Comparison of ENCODE assay signal across 1 cellular context in the genomic region with DNA sequence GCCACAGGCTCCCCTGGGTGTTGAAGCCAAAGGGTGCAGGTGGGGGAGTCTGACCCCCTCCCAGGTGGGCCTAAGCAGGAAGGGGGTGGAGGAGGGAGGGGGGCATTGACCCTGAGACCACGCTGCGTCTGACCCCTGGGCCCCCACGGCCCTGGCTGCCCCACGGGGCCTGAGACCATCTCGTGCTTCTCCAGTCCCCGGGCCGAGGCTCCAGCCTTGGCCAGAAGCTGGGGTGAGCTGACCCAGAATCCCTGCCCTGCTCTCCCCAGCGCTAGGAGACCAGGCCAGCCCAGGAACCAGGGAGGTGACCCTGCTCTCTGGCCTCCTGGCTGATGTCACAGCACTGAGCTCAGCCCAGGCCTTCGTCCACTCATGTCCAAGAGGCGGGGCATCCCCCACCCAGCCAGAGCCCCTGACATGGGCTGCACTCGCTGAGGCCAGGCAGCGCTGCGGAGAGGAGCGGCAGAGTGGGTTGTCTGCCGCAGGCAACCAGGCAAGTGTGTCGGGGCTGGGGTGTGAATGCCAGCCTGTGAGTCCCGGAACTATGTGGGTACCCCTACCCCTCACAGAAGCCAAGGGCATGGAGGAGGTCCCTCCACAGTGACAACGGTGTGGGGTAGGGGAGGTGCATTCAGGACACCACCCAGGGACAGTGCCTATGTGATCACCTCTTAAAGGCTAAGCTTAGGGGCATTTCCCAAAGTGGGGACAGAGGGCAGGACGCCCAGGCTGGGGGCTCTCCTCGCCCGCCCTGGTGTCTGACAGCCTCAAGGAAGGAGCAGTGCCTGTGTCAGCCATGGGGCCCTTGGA.
TF ChIP-seq lines count a peak whose summit lies in the region.

No MANE protein-coding gene starts in this region.

TF ChIP-seq in HCT116, 20 proteins besides CTCF, POLR2A, EP300 and RAD21:
- TF ChIP-seq ZBTB33 (IDR thresholded peaks at IDR 0.05; ENCODE audit: extremely low read depth, insufficient replicate concordance, low read length), result no peak
- TF ChIP-seq YY1 (IDR thresholded peaks at IDR 0.05; ENCODE audit: extremely low read depth, insufficient replicate concordance, low read depth, low read length), result no peak
- TF ChIP-seq FOSL1 (IDR thresholded peaks at IDR 0.05; ENCODE audit: low read depth), result no peak
- TF ChIP-seq, protein P1, sequence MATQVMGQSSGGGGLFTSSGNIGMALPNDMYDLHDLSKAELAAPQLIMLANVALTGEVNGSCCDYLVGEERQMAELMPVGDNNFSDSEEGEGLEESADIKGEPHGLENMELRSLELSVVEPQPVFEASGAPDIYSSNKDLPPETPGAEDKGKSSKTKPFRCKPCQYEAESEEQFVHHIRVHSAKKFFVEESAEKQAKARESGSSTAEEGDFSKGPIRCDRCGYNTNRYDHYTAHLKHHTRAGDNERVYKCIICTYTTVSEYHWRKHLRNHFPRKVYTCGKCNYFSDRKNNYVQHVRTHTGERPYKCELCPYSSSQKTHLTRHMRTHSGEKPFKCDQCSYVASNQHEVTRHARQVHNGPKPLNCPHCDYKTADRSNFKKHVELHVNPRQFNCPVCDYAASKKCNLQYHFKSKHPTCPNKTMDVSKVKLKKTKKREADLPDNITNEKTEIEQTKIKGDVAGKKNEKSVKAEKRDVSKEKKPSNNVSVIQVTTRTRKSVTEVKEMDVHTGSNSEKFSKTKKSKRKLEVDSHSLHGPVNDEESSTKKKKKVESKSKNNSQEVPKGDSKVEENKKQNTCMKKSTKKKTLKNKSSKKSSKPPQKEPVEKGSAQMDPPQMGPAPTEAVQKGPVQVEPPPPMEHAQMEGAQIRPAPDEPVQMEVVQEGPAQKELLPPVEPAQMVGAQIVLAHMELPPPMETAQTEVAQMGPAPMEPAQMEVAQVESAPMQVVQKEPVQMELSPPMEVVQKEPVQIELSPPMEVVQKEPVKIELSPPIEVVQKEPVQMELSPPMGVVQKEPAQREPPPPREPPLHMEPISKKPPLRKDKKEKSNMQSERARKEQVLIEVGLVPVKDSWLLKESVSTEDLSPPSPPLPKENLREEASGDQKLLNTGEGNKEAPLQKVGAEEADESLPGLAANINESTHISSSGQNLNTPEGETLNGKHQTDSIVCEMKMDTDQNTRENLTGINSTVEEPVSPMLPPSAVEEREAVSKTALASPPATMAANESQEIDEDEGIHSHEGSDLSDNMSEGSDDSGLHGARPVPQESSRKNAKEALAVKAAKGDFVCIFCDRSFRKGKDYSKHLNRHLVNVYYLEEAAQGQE (IDR thresholded peaks at IDR 0.05; ENCODE audit: low read depth), result no peak
- no peak for TF ChIP-seq CBX3 (IDR thresholded peaks at IDR 0.05; ENCODE audit: low read depth)
- TF ChIP-seq SP1 (IDR thresholded peaks at IDR 0.05; ENCODE audit: low read depth), result no peak
- TF ChIP-seq MAX (IDR thresholded peaks at IDR 0.05), result no peak
